Comparison of ENCODE assay signal across 1 cellular context in the genomic region with DNA sequence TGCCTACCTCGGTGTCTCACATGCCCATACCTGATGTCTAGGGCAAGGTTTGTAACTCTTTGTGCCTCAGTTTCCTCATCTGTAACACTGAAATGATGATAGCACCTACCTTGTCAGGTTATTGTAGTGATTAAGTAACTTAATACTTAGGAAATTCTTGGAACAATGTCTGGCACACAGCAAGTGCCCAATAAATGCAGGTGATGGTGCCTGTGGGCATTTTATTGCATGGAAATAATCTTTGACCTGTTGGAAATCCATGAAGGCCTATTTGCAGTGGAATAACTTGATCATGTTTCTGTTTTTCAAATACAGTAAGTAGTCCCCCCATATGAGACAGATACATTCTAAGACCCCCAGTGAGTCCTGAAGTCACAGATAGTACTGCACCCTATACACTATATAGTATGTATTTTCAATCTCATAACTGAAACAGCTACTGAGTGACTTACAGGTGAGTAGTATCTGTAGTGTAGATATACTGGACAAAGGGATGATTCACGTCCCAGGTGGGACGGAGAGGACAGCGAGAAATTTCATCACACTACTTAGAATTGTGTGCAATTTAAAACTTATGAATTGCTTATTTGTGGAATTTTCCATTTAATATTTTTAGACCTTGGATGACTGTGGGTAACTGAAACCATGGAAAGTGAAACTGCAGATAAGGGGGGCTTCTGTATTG.
TF ChIP-seq lines count a peak whose summit lies in the region.

No MANE protein-coding gene starts in this region.

TF ChIP-seq in HepG2, 621 proteins besides CTCF, POLR2A, EP300 and RAD21:
- TF ChIP-seq ZKSCAN8 (CRISPR knock-in tag; IDR thresholded peaks at IDR 0.05; ENCODE audit: borderline replicate concordance), result peak; percentile 99
- no peak for TF ChIP-seq ZFAT (CRISPR knock-in tag; conservative IDR thresholded peaks at IDR 0.05)
- TF ChIP-seq, protein P1, sequence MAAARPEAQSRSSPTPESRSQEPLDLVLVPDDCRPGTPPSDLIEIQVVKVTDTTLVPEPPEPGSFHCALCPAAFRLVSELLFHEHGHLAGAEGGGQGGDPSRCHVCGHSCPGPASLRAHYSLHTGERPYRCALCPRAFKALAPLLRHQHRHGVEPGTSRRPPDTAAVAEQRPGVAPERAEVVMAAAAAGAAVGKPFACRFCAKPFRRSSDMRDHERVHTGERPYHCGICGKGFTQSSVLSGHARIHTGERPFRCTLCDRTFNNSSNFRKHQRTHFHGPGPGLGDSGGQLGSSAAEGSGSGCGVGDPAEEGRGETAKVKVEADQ (CRISPR knock-in tag; IDR thresholded peaks at IDR 0.05; ENCODE audit: borderline replicate concordance), result 0 out of 2 replicates have a peak, but pooled peaks have one; percentile 28
- TF ChIP-seq, protein P2, sequence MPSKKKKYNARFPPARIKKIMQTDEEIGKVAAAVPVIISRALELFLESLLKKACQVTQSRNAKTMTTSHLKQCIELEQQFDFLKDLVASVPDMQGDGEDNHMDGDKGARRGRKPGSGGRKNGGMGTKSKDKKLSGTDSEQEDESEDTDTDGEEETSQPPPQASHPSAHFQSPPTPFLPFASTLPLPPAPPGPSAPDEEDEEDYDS (CRISPR knock-in tag; IDR thresholded peaks at IDR 0.05), result no peak
